In the genomic region with DNA sequence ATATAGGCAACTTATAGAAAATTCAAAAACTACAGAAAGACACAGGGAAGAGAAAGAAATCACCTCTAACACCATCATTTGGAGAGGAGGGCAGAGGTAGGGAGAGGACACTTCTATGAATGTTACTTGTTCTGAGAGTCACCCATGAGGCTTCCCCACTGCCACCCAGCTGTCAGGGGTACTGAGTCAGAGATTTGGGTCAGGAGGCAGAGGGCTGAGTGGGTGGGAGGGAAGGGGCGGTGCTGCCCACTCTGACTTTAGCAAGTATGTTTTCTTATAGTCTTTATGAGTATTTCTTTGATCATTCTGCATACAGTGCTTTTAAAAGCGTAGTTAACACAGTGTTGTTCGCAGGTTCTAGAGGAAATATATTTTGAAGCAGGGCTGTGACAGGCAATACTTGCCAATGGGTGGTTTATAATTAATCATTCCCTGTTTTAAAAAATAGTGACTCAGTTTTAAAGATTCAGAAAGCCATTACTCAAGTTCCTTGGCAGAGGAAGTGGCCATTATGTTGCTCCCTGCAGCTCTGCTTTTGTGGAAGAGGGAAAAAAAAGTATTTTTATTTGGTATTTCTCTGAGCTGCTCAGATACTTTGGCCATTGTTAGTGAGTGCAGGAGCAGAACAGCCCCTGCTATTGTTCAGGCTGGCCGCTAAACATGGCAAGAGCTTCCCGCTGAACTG, we compare ENCODE assay signal across 9 cellular contexts. TPM values are rescaled to one million over a fixed set of nuclear protein-coding genes. Genes with fewer than 3 reads are reported as not detected.
DNase-seq lines count a peak whose midpoint lies in the region; ATAC-seq and TF ChIP-seq lines count a peak whose summit lies in the region.
"Had no signal": no experiment of that assay in that cellular context is flagged by ENCODE, and none has a peak within 500 bp of the region (broad histone marks: within the 10 kb centered on the region; RNA-seq: fewer than 3 reads in every experiment).

No MANE protein-coding gene starts in this region.

- peak; percentile 56 for DNase-seq in AG08395 (ENCODE audit: low spot score)
- DNase-seq in M059J (ENCODE audit: low read depth): peak; percentile 69
- no peak for DNase-seq in neural crest cell (ENCODE audit: low read depth, low spot score)
- no peak for DNase-seq in left colon
- no peak for DNase-seq in DMS114 treated with DMSO at 0.1 percent for 48 hours (lab: John Stamatoyannopoulos, UW; ENCODE audit: unreplicated experiment)

- no peaks in the 10 kb centered on the region for H3K27me3 Mint-ChIP-seq in dendritic cell treated with granulocyte-macrophage colony-stimulating factor and Interleukin-4, amounts not matched to agents 40 ng/mL and 50 ng/mL, for 4 days
- no peaks in the 10 kb centered on the region for H3K27me3 Mint-ChIP-seq in neural crest cell (ENCODE audit: low read depth)
- H3K27me3 Mint-ChIP-seq: memory B cell had no signal

- H3K9me3 Mint-ChIP-seq in dendritic cell treated with granulocyte-macrophage colony-stimulating factor and Interleukin-4, amounts not matched to agents 40 ng/mL and 50 ng/mL, for 4 days: no peaks in the 10 kb centered on the region
- H3K9me3 Mint-ChIP-seq in neural crest cell: no peaks in the 10 kb centered on the region
- H3K9me3 Mint-ChIP-seq: memory B cell had no signal

- ATAC-seq in left colon (no peak), GM21423 (IDR thresholded peaks at IDR 0.05; ENCODE audit: unreplicated experiment) (no peak), GM21825 (IDR thresholded peaks at IDR 0.05; ENCODE audit: unreplicated experiment) (no peak)

- peaks cover 95% of the 10 kb centered on the region for H3K4me1 Mint-ChIP-seq in dendritic cell treated with granulocyte-macrophage colony-stimulating factor and Interleukin-4, amounts not matched to agents 40 ng/mL and 50 ng/mL, for 4 days (ENCODE audit: low read depth)
- H3K4me1 Mint-ChIP-seq in neural crest cell: peaks cover 38% of the 10 kb centered on the region

- H3K4me3 Mint-ChIP-seq in dendritic cell treated with granulocyte-macrophage colony-stimulating factor and Interleukin-4, amounts not matched to agents 40 ng/mL and 50 ng/mL, for 4 days: peak overlapping the region; percentile 42
- no peak overlapping the region for H3K4me3 Mint-ChIP-seq in neural crest cell
- H3K4me3 Mint-ChIP-seq: memory B cell had no signal

- intact Hi-C loops in dendritic cell treated with granulocyte-macrophage colony-stimulating factor and Interleukin-4, amounts not matched to agents 40 ng/mL and 50 ng/mL, for 4 days (cut with micrococcal nuclease): loop anchor here (2.0 kb wide), 1 partner anchor 15 kb away; no protein-coding TSS in a partner anchor
- intact Hi-C loops in left colon (cut with DNase I, micrococcal nuclease): no loop called here

- H3K36me3 Mint-ChIP-seq in dendritic cell treated with granulocyte-macrophage colony-stimulating factor and Interleukin-4, amounts not matched to agents 40 ng/mL and 50 ng/mL, for 4 days (ENCODE audit: low read depth): peaks cover 77% of the 10 kb centered on the region
- no peaks in the 10 kb centered on the region for H3K36me3 Mint-ChIP-seq in neural crest cell (ENCODE audit: low read depth)

- H3K27ac Mint-ChIP-seq in dendritic cell treated with granulocyte-macrophage colony-stimulating factor and Interleukin-4, amounts not matched to agents 40 ng/mL and 50 ng/mL, for 4 days: peak overlapping the region; percentile 86
- H3K27ac Mint-ChIP-seq in neural crest cell (ENCODE audit: unreplicated experiment): peak overlapping the region; percentile 78
- H3K27ac Mint-ChIP-seq: memory B cell had no signal

- no peak for TF ChIP-seq CTCF in neural crest cell (conservative IDR thresholded peaks at IDR 0.05)

RNA-seq across cellular contexts. Expression of a gene that starts 18.3 kb away (rescaled TPM):
- 2.3 and 3.8 TPM in 2 replicates for total RNA-seq in M059J (2014; rRNA removed; shearing (Covaris generic))
- 0.07 and 0.09 TPM in 2 replicates for total RNA-seq in neural crest cell
- total RNA-seq in left colon: 10 to 100 TPM; 32.9 to 51.4 TPM

Comparison
In these comparisons a context has a peak if more than half of its experiments do, and no peak if none do; other contexts are left out.
1. DNase-seq: peak in AG08395 (single experiment) and M059J (single experiment); none in neural crest cell (single experiment), left colon (0 of 2) and DMS114 treated with DMSO at 0.1 percent for 48 hours (single experiment).